Comparison of ENCODE assay signal across 1 cellular context in the genomic region with DNA sequence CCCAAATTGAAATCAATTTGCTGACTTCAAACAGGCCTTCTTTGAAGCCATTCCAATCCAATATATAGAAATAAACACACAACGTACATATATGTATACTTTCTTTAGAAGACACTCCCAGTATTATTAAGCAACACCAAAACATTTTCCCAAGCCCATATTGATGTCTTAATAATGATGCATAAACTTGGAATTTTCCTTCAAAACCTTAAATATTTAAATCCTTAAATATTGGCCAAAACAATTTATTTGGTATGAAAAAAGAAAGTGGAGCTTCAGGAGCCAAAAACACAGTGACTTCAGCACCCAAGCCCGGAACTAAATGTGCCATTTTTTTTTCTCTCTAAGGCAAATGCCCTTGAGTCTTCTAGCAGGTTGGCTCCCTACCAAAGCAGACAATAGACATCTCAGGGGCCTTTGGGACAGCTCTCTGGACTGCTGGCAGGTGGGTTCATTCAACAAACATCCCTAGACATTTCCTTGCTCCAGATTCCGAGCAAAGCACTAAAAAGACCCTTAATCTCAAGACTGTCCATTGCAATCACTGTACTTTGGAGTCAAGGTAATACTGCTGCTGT.
TF ChIP-seq lines count a peak whose summit lies in the region.

No MANE protein-coding gene starts in this region.

TF ChIP-seq in GM23338, 12 proteins besides CTCF, POLR2A, EP300 and RAD21 (continued from another document):
- TF ChIP-seq ZNF331 (CRISPR knock-in tag; IDR thresholded peaks at IDR 0.05; ENCODE audit: low read depth) = no peak
- TF ChIP-seq, protein P1, sequence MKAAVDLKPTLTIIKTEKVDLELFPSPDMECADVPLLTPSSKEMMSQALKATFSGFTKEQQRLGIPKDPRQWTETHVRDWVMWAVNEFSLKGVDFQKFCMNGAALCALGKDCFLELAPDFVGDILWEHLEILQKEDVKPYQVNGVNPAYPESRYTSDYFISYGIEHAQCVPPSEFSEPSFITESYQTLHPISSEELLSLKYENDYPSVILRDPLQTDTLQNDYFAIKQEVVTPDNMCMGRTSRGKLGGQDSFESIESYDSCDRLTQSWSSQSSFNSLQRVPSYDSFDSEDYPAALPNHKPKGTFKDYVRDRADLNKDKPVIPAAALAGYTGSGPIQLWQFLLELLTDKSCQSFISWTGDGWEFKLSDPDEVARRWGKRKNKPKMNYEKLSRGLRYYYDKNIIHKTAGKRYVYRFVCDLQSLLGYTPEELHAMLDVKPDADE (IDR thresholded peaks at IDR 0.05) = no peak
